Comparison of ENCODE assay signal across 9 cellular contexts in genomic region chrX:15098505-15098904, GRCh38.
"Had no signal": no experiment of that assay in that cellular context is flagged by ENCODE, and none has a peak within 500 bp of the region (broad histone marks: within the 10 kb centered on the region; RNA-seq: fewer than 3 reads in every experiment).

No MANE protein-coding gene starts in this region.

- FAIRE-seq: HTR-8/SVneo, K562 had no signal

- H3K4me3 Mint-ChIP-seq: HFFc6 had no signal

- H2AFZ ChIP-seq: GM23248 had no signal

- H3K4me1 ChIP-seq: HAP-1 had no signal

- H3K9me3 ChIP-seq: HAP-1 had no signal

- H3K9ac ChIP-seq: GM23248 had no signal

- DNase-seq: GM23248, GOT3, H7, HFFc6, IMR-90 had no signal

- H3K9me3 Mint-ChIP-seq: HFFc6 had no signal

- H3K36me3 ChIP-seq: HAP-1 had no signal

- H3K27ac Mint-ChIP-seq: HFFc6 had no signal

- H3K4me3 ChIP-seq: GM23248, HAP-1, K562 had no signal

- ATAC-seq: HCT116, K562 had no signal

- H3K27ac ChIP-seq: GM23248 had no signal
